In the genomic region with DNA sequence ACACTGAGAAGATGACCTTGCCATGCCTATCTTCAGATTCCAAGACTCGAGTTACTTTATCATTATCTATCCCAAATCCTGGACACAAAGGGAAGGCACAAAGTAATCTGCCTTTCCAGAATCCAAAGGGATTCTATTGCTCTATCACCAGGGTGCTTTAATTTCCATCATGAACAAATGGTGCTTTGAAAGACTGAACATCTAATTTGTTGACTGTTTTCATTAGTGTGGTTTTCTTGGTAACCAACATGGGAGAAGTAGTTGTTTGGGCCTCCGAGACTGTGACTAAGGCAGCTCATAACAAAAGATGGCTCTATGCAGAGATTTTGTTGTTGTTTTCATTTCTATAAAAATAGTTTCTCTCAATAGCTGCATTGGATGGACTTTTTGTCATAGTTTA, we compare ENCODE assay signal across 33 cellular contexts.
"Had no signal": no experiment of that assay in that cellular context is flagged by ENCODE, and none has a peak within 500 bp of the region (broad histone marks: within the 10 kb centered on the region; RNA-seq: fewer than 3 reads in every experiment).

No MANE protein-coding gene starts in this region.

- DNase-seq: activated CD4-positive, alpha-beta memory T cell treated with anti-CD3 and anti-CD28 coated beads, Interleukin-2, amount 10 ng/mL, durations not matched to agents 7 days and 5 days; activated CD4-positive, alpha-beta T cell treated with anti-CD3 and anti-CD28 coated beads for 1 hour; activated CD4-positive, alpha-beta T cell treated with anti-CD3 and anti-CD28 coated beads for 36 hours; activated CD4-positive, alpha-beta T cell treated with anti-CD3 and anti-CD28 coated beads for 48 hours; activated CD4-positive, alpha-beta T cell treated with anti-CD3 and anti-CD28 coated beads, Interleukin-2, amount 10 ng/mL, durations not matched to agents 7 days and 5 days; activated CD4-positive, alpha-beta T cell treated with anti-CD3 and anti-CD28 coated beads, Interleukin-2, amount 50 U/mL, for 48 hours; activated CD4-positive, CD25-positive, alpha-beta regulatory T cell; activated CD8-positive, alpha-beta memory T cell treated with anti-CD3 and anti-CD28 coated beads for 24 hours; activated CD8-positive, alpha-beta memory T cell treated with anti-CD3 and anti-CD28 coated beads, Interleukin-2, amount 10 ng/mL, durations not matched to agents 7 days and 5 days; activated CD8-positive, alpha-beta memory T cell treated with anti-CD3 and anti-CD28 coated beads, Interleukin-2, amount 50 U/mL, for 48 hours; activated CD8-positive, alpha-beta T cell treated with anti-CD3 and anti-CD28 coated beads, Interleukin-2, amount 10 ng/mL, durations not matched to agents 7 days and 5 days; activated effector memory CD4-positive, alpha-beta T cell treated with Interleukin-2 at 50 U/mL for 16 hours; activated gamma-delta T cell; activated naive CD4-positive, alpha-beta T cell treated with anti-CD3 and anti-CD28 coated beads, Interleukin-2, amount 10 ng/mL, durations not matched to agents 7 days and 5 days; activated naive CD4-positive, alpha-beta T cell treated with Interleukin-2 at 50 U/mL for 16 hours; activated naive CD8-positive, alpha-beta T cell treated with anti-CD3 and anti-CD28 coated beads, Interleukin-2, amount 10 ng/mL, durations not matched to agents 7 days and 5 days; activated naive CD8-positive, alpha-beta T cell treated with anti-CD3 and anti-CD28 coated beads, Interleukin-2, amount 50 U/mL, for 24 hours; activated T-cell treated with anti-CD3 and anti-CD28 coated beads, Interleukin-2, amount 50 U/mL, for 24 hours; activated T-cell treated with anti-CD3 and anti-CD28 coated beads, Interleukin-2, amount 50 U/mL, for 48 hours; amygdala; anterior cingulate cortex; body of pancreas; brain microvascular endothelial cell; central memory CD4-positive, alpha-beta T cell; T-helper 1 cell; T-helper 2 cell; T-helper 9 cell; WERI-Rb-1 had no signal

- H3K4me3 ChIP-seq: ascending aorta, body of pancreas, breast epithelium had no signal

- H3K9me3 ChIP-seq: ascending aorta, body of pancreas, breast epithelium had no signal

- FAIRE-seq: TTC549 had no signal

- H3K27me3 ChIP-seq: ascending aorta, body of pancreas, brain microvascular endothelial cell, breast epithelium had no signal

- H3K36me3 ChIP-seq: ascending aorta, brain microvascular endothelial cell, breast epithelium, WERI-Rb-1 had no signal

- H3K4me1 ChIP-seq: ascending aorta, body of pancreas, breast epithelium had no signal

- H3K27ac ChIP-seq: ascending aorta, body of pancreas, brain microvascular endothelial cell, breast epithelium, WERI-Rb-1 had no signal

- ATAC-seq: activated CD4-positive, alpha-beta T cell treated with anti-CD3 and anti-CD28 coated beads for 36 hours; activated CD4-positive, CD25-positive, alpha-beta regulatory T cell treated with anti-CD3 and anti-CD28 coated beads, Interleukin-2, amount 50 U/mL, for 24 hours; activated CD8-positive, alpha-beta memory T cell treated with anti-CD3 and anti-CD28 coated beads, Interleukin-2, amount 10 ng/mL, durations not matched to agents 7 days and 5 days; activated CD8-positive, alpha-beta T cell treated with anti-CD3 and anti-CD28 coated beads, Interleukin-2, amount 10 ng/mL, durations not matched to agents 7 days and 5 days; activated naive CD8-positive, alpha-beta T cell treated with anti-CD3 and anti-CD28 coated beads, Interleukin-2, amount 50 U/mL, for 24 hours; body of pancreas; WTC11 had no signal
